Comparison of ENCODE assay signal across 17 cellular contexts in the genomic region with DNA sequence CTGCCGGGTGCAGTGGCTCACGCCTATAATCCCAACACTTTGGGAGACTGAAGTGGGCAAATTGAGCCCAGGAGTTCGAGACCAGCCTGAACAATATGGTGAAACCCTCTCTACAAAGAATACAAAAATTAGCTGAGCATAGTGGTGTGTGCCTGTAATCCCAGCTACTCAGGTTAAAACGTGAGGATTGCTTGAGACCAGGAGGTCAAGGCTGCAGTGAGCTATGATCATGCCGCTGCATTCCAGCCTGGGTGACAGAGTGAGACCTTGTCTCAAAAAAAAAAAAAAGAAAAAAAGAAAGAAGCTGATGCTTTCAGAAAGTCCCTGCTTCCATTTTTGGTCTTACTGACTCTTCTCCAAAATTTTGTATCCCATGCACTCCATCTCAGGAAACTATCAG. TPM values are rescaled to one million over a fixed set of nuclear protein-coding genes. Genes with fewer than 3 reads are reported as not detected.
DNase-seq lines count a peak whose midpoint lies in the region; ATAC-seq, FAIRE-seq and TF ChIP-seq lines count a peak whose summit lies in the region.
"Had no signal": no experiment of that assay in that cellular context is flagged by ENCODE, and none has a peak within 500 bp of the region (broad histone marks: within the 10 kb centered on the region; RNA-seq: fewer than 3 reads in every experiment).

No MANE protein-coding gene starts in this region.

- H3K27ac Mint-ChIP-seq in activated CD4-positive, alpha-beta T cell treated with anti-CD3 and anti-CD28 coated beads, Interleukin-2, amount 10 ng/mL, durations not matched to agents 24 days and 14 days, result peak overlapping the region; percentile 34
- peak overlapping the region; percentile 29 to 60 for H3K27ac Mint-ChIP-seq in effector memory CD8-positive, alpha-beta T cell
- H3K27ac Mint-ChIP-seq in stimulated activated memory B cell treated with anti-CD40 and anti-IgM and Interleukin-4, amounts not matched to agents 10 μg/mL and 1 μg/mL and 100 μg/mL, for 72 hours, result peak overlapping the region; percentile 51
- H3K27ac Mint-ChIP-seq: CD4-positive, alpha-beta T cell; H9 had no signal

- TF ChIP-seq RAD21 in HepG2 (CRISPR knock-in tag; IDR thresholded peaks at IDR 0.05), result no peak

- no peak for FAIRE-seq in HepG2 (lab: Jason Lieb, UNC)
- FAIRE-seq: GM18507 had no signal

- DNase-seq in activated CD4-positive, alpha-beta T cell treated with anti-CD3 and anti-CD28 coated beads, Interleukin-2, amount 10 ng/mL, durations not matched to agents 24 days and 14 days, result no peak
- no peak for DNase-seq in activated CD4-positive, alpha-beta T cell treated with anti-CD3 and anti-CD28 coated beads, Interleukin-2, amount 50 U/mL, for 48 hours
- DNase-seq in HepG2 (ENCODE audit: low spot score) (peak; percentile 8), right lobe of liver (no peak), AG08396 (ENCODE audit: low spot score) (no peak), MG63 (no peak)
- no peak for DNase-seq in effector memory CD8-positive, alpha-beta T cell
- DNase-seq: AML-193; Calu3; CD4-positive, alpha-beta T cell; DMS 273 treated with DMSO at 0.1 percent for 48 hours; GOT3; H9 had no signal

- H4K20me1 ChIP-seq in HepG2 (ENCODE audit: insufficient read depth, low read length), result no peaks in the 10 kb centered on the region

- in situ Hi-C loops in HepG2 (cut with HindIII; ENCODE audit: extremely low pct_ligation_motif_present, low pct_unique_long_range_greater_than_20kb), result no loop called here

- H3K27me3 ChIP-seq in HepG2 (ENCODE audit: control insufficient read depth in 1 of 2, insufficient read depth in 2 of 2, low read length in 2 of 2), result no peaks in the 10 kb centered on the region
- H3K27me3 ChIP-seq in right lobe of liver, result no peaks in the 10 kb centered on the region
- no peaks in the 10 kb centered on the region for H3K27me3 ChIP-seq in MG63
- H3K27me3 ChIP-seq: BLaER1 had no signal

- no TSS peak for BruUV-seq in HepG2 (replicated peaks; lab: Mats Ljungman, UMichigan)

- H3K4me2 ChIP-seq in HepG2 (ENCODE audit: low read depth, low read length), result no peak overlapping the region
- H3K4me2 ChIP-seq: BLaER1 had no signal

- TF ChIP-seq CTCF in HepG2 (CRISPR knock-in tag; IDR thresholded peaks at IDR 0.05) (no peak), right lobe of liver (IDR thresholded peaks at IDR 0.05) (no peak)

- no peak overlapping the region for H3K4me3 Mint-ChIP-seq in activated CD4-positive, alpha-beta T cell treated with anti-CD3 and anti-CD28 coated beads, Interleukin-2, amount 10 ng/mL, durations not matched to agents 24 days and 14 days
- no peak overlapping the region for H3K4me3 Mint-ChIP-seq in effector memory CD8-positive, alpha-beta T cell
- H3K4me3 Mint-ChIP-seq in stimulated activated memory B cell treated with anti-CD40 and anti-IgM and Interleukin-4, amounts not matched to agents 10 μg/mL and 1 μg/mL and 100 μg/mL, for 72 hours, result no peak overlapping the region
- H3K4me3 Mint-ChIP-seq: CD4-positive, alpha-beta T cell; H9 had no signal

- no peaks in the 10 kb centered on the region for H3K4me1 ChIP-seq in HepG2 (ENCODE audit: insufficient read depth, low read length)
- no peaks in the 10 kb centered on the region for H3K4me1 ChIP-seq in right lobe of liver
- H3K4me1 ChIP-seq: BLaER1 had no signal

- H3K27ac ChIP-seq in HepG2 (ENCODE audit: extremely low read length, insufficient read depth, low read length), result no peak overlapping the region
- no peak overlapping the region for H3K27ac ChIP-seq in right lobe of liver
- H3K27ac ChIP-seq: 22Rv1, BLaER1 had no signal

- H3K4me3 ChIP-seq in HepG2 (replicated peaks in 1 of 3; ENCODE audit: insufficient read depth in 1 of 3, low read depth in 2 of 3, low read length in 3 of 3) (no peak overlapping the region), right lobe of liver (no peak overlapping the region), MG63 (no peak overlapping the region)
- H3K4me3 ChIP-seq: BLaER1 had no signal

- no peaks in the 10 kb centered on the region for H3K4me1 Mint-ChIP-seq in activated CD4-positive, alpha-beta T cell treated with anti-CD3 and anti-CD28 coated beads, Interleukin-2, amount 10 ng/mL, durations not matched to agents 24 days and 14 days
- H3K4me1 Mint-ChIP-seq in effector memory CD8-positive, alpha-beta T cell (ENCODE audit: low read depth in 2 of 2), result no peaks in the 10 kb centered on the region
- H3K4me1 Mint-ChIP-seq in stimulated activated memory B cell treated with anti-CD40 and anti-IgM and Interleukin-4, amounts not matched to agents 10 μg/mL and 1 μg/mL and 100 μg/mL, for 72 hours, result no peaks in the 10 kb centered on the region
- H3K4me1 Mint-ChIP-seq: H9 had no signal

- no peaks in the 10 kb centered on the region for H3K79me2 ChIP-seq in HepG2 (ENCODE audit: insufficient read depth, low read length)

- peaks cover 47% of the 10 kb centered on the region for H3K36me3 Mint-ChIP-seq in activated CD4-positive, alpha-beta T cell treated with anti-CD3 and anti-CD28 coated beads, Interleukin-2, amount 10 ng/mL, durations not matched to agents 24 days and 14 days (ENCODE audit: low read depth)
- peaks cover 81% of the 10 kb centered on the region for H3K36me3 Mint-ChIP-seq in effector memory CD8-positive, alpha-beta T cell (ENCODE audit: insufficient read depth)
- peaks cover 28% of the 10 kb centered on the region for H3K36me3 Mint-ChIP-seq in stimulated activated memory B cell treated with anti-CD40 and anti-IgM and Interleukin-4, amounts not matched to agents 10 μg/mL and 1 μg/mL and 100 μg/mL, for 72 hours

- no peak overlapping the region for H2AFZ ChIP-seq in HepG2 (ENCODE audit: low read length)

- no peaks in the 10 kb centered on the region for H3K27me3 Mint-ChIP-seq in activated CD4-positive, alpha-beta T cell treated with anti-CD3 and anti-CD28 coated beads, Interleukin-2, amount 10 ng/mL, durations not matched to agents 24 days and 14 days
- no peaks in the 10 kb centered on the region for H3K27me3 Mint-ChIP-seq in effector memory CD8-positive, alpha-beta T cell
- no peaks in the 10 kb centered on the region for H3K27me3 Mint-ChIP-seq in stimulated activated memory B cell treated with anti-CD40 and anti-IgM and Interleukin-4, amounts not matched to agents 10 μg/mL and 1 μg/mL and 100 μg/mL, for 72 hours
- H3K27me3 Mint-ChIP-seq: CD4-positive, alpha-beta T cell had no signal

- POLR2A ChIA-PET in HepG2 (lab: Yijun Ruan, JAX), result no interaction called here

- TF ChIP-seq EP300 in HepG2 (IDR thresholded peaks at IDR 0.05; ENCODE audit: low read depth in 2 of 2, low read length in 2 of 2), result no peak
- no peak for TF ChIP-seq EP300 in HepG2 (CRISPR knock-in tag; IDR thresholded peaks at IDR 0.05; ENCODE audit: borderline replicate concordance)

- intact Hi-C loops in activated CD4-positive, alpha-beta T cell treated with anti-CD3 and anti-CD28 coated beads, Interleukin-2, amount 10 ng/mL, durations not matched to agents 24 days and 14 days (cut with micrococcal nuclease), result no loop called here
- intact Hi-C loops in HepG2 (cut with micrococcal nuclease; ENCODE audit: unreplicated experiment), result no loop called here
- intact Hi-C loops in right lobe of liver (cut with DNase I), result no loop called here

- H3K9me3 Mint-ChIP-seq in activated CD4-positive, alpha-beta T cell treated with anti-CD3 and anti-CD28 coated beads, Interleukin-2, amount 10 ng/mL, durations not matched to agents 24 days and 14 days, result no peaks in the 10 kb centered on the region
- H3K9me3 Mint-ChIP-seq in effector memory CD8-positive, alpha-beta T cell, result no peaks in the 10 kb centered on the region
- no peaks in the 10 kb centered on the region for H3K9me3 Mint-ChIP-seq in stimulated activated memory B cell treated with anti-CD40 and anti-IgM and Interleukin-4, amounts not matched to agents 10 μg/mL and 1 μg/mL and 100 μg/mL, for 72 hours
- H3K9me3 Mint-ChIP-seq: CD4-positive, alpha-beta T cell; H9 had no signal

- WGBS in HepG2 (ENCODE audit: low lambda C conversion rate), result 73% methylated on average over 5 of the region's 5 CpGs
- 85% methylated on average over 4 of the region's 5 CpGs for WGBS in right lobe of liver (ENCODE audit: insufficient coverage, low coverage, low lambda C conversion rate, missing lambda C conversion rate)

- CTCF ChIA-PET in HepG2 (lab: Yijun Ruan, JAX; ENCODE audit: low intra/inter-chr PET ratio, low total read pairs), result no interaction called here

- H3K9me3 ChIP-seq in HepG2 (ENCODE audit: low read length) (no peaks in the 10 kb centered on the region), right lobe of liver (no peaks in the 10 kb centered on the region), MG63 (no peaks in the 10 kb centered on the region)
- H3K9me3 ChIP-seq: BLaER1 had no signal

- no peak overlapping the region for H3K9ac ChIP-seq in HepG2 (ENCODE audit: insufficient read depth, low read depth, low read length)
- H3K9ac ChIP-seq: BLaER1 had no signal

- H3K36me3 ChIP-seq in HepG2 (replicated peaks in 1 of 2; ENCODE audit: control insufficient read depth in 1 of 2, insufficient read depth in 2 of 2, low read length in 2 of 2) (peaks cover 7 to 64% of the 10 kb centered on the region in 2 experiments), right lobe of liver (peaks cover 0 to 68% (median 10%) of the 10 kb centered on the region in 4 donors), MG63 (peaks cover 92% of the 10 kb centered on the region)

- TF ChIP-seq POLR2A in HepG2 (IDR thresholded peaks at IDR 0.05; ENCODE audit: insufficient read depth in 1 of 2, low read depth in 2 of 2, low read length in 2 of 2), result no peak
- TF ChIP-seq POLR2A in right lobe of liver (IDR thresholded peaks at IDR 0.05), result no peak

- ATAC-seq in HepG2, result peak; percentile 61
- no peak for ATAC-seq in right lobe of liver
- no peak for ATAC-seq in effector memory CD8-positive, alpha-beta T cell (replicated peaks)
- ATAC-seq in stimulated activated memory B cell treated with anti-CD40 and anti-IgM and Interleukin-4, amounts not matched to agents 10 μg/mL and 1 μg/mL and 100 μg/mL, for 72 hours, result no peak

RNA-seq across cellular contexts. Expression of a gene that starts 31.3 kb away (rescaled TPM):
- 31.7 and 35.9 TPM in 2 replicates for total RNA-seq in activated CD4-positive, alpha-beta T cell treated with anti-CD3 and anti-CD28 coated beads, Interleukin-2, amount 10 ng/mL, durations not matched to agents 24 days and 14 days
- total RNA-seq in HepG2 (2016; rRNA removed; fragmentation: Illumina TruSeq; extraction: Trizol) (25.5 and 25.6 TPM in 2 replicates), right lobe of liver (10 to 100 TPM in 5 of 6 experiments, 1 to 10 TPM in 1; 9.6 to 13.5 (median 13.3) TPM)
- 3.6 and 4.5 TPM in 2 replicates for total RNA-seq in HepG2 (2016; cell fraction: cytosol; rRNA removed; fragmentation: Illumina TruSeq; extraction: Trizol; ENCODE audit: low read depth)
- total RNA-seq in HepG2 (2016; cell fraction: insoluble cytoplasmic fraction; rRNA removed; fragmentation: Illumina TruSeq; extraction: Trizol), result 24.0 and 25.0 TPM in 2 replicates
- 8.1 and 9.1 TPM in 2 replicates for total RNA-seq in HepG2 (2016; cell fraction: membrane; rRNA removed; fragmentation: Illumina TruSeq; extraction: Trizol)
- 39.1 TPM in 2 replicates for total RNA-seq in HepG2 (2016; cell fraction: nucleus; rRNA removed; fragmentation: Illumina TruSeq; extraction: Trizol)
- polyA plus RNA-seq in HepG2 (2011; rRNA removed), result 20.8 and 26.0 TPM in 2 replicates
- polyA plus RNA-seq in HepG2 (2011; cell fraction: cytosol; rRNA removed), result 11.3 and 14.4 TPM in 2 replicates
- polyA plus RNA-seq in HepG2 (2011; cell fraction: nucleus; rRNA removed), result 28.8 and 32.5 TPM in 2 replicates
- 17.5 and 20.8 TPM in 2 replicates for polyA plus RNA-seq in HepG2 (2012)
- 2.1 and 2.3 TPM in 2 replicates for polyA plus RNA-seq in HepG2 (2016; cell fraction: cytosol; fragmentation: Illumina TruSeq; extraction: Trizol; ENCODE audit: low read depth)
- polyA plus RNA-seq in HepG2 (2016; cell fraction: insoluble cytoplasmic fraction; fragmentation: Illumina TruSeq; extraction: Trizol; ENCODE audit: low read depth), result 25.8 and 27.1 TPM in 2 replicates
- 4.4 and 4.9 TPM in 2 replicates for polyA plus RNA-seq in HepG2 (2016; cell fraction: membrane; fragmentation: Illumina TruSeq; extraction: Trizol; ENCODE audit: low read depth)
- polyA plus RNA-seq in HepG2 (2016; cell fraction: nucleus; fragmentation: Illumina TruSeq; extraction: Trizol; ENCODE audit: insufficient read depth, low read depth), result 32.4 and 33.8 TPM in 2 replicates
- 8.8 and 12.1 TPM in 2 replicates for polyA minus RNA-seq in HepG2 (2011; rRNA and poly(A)+ RNA removed; ENCODE audit: low replicate concordance)
- polyA minus RNA-seq in HepG2 (2011; cell fraction: cytosol; rRNA and poly(A)+ RNA removed), result 14.5 and 18.6 TPM in 2 replicates
- polyA minus RNA-seq in HepG2 (2011; cell fraction: nucleus; rRNA and poly(A)+ RNA removed), result 72.5 and 83.2 TPM in 2 replicates
- 132 and 172 TPM in 2 replicates for total RNA-seq in MG63 (2014; rRNA removed; shearing (Covaris generic); ENCODE audit: low replicate concordance)

RNA-seq across cellular contexts. Expression of a gene that starts 56.8 kb away (rescaled TPM):
- total RNA-seq in activated CD4-positive, alpha-beta T cell treated with anti-CD3 and anti-CD28 coated beads, Interleukin-2, amount 10 ng/mL, durations not matched to agents 24 days and 14 days, result 106 TPM in 2 replicates
- 46.4 and 53.8 TPM in 2 replicates for total RNA-seq in HepG2 (2016; rRNA removed; fragmentation: Illumina TruSeq; extraction: Trizol)
- 6.3 and 7.4 TPM in 2 replicates for total RNA-seq in HepG2 (2016; cell fraction: cytosol; rRNA removed; fragmentation: Illumina TruSeq; extraction: Trizol; ENCODE audit: low read depth)
- 50.2 and 53.9 TPM in 2 replicates for total RNA-seq in HepG2 (2016; cell fraction: insoluble cytoplasmic fraction; rRNA removed; fragmentation: Illumina TruSeq; extraction: Trizol)
- 13.7 and 15.7 TPM in 2 replicates for total RNA-seq in HepG2 (2016; cell fraction: membrane; rRNA removed; fragmentation: Illumina TruSeq; extraction: Trizol)
- total RNA-seq in HepG2 (2016; cell fraction: nucleus; rRNA removed; fragmentation: Illumina TruSeq; extraction: Trizol), result 47.1 and 48.0 TPM in 2 replicates
- 9.6 and 12.6 TPM in 2 replicates for polyA plus RNA-seq in HepG2 (2011; rRNA removed)
- 3.4 and 5.6 TPM in 2 replicates for polyA plus RNA-seq in HepG2 (2011; cell fraction: cytosol; rRNA removed)
- polyA plus RNA-seq in HepG2 (2011; cell fraction: nucleus; rRNA removed), result 8.4 and 9.1 TPM in 2 replicates
- polyA plus RNA-seq in HepG2 (2012), result 29.2 and 39.0 TPM in 2 replicates
- 4.6 and 4.9 TPM in 2 replicates for polyA plus RNA-seq in HepG2 (2016; cell fraction: cytosol; fragmentation: Illumina TruSeq; extraction: Trizol; ENCODE audit: low read depth)
- polyA plus RNA-seq in HepG2 (2016; cell fraction: insoluble cytoplasmic fraction; fragmentation: Illumina TruSeq; extraction: Trizol; ENCODE audit: low read depth), result 71.0 and 75.7 TPM in 2 replicates
- 9.5 TPM in 2 replicates for polyA plus RNA-seq in HepG2 (2016; cell fraction: membrane; fragmentation: Illumina TruSeq; extraction: Trizol; ENCODE audit: low read depth)
- 52.5 and 57.6 TPM in 2 replicates for polyA plus RNA-seq in HepG2 (2016; cell fraction: nucleus; fragmentation: Illumina TruSeq; extraction: Trizol; ENCODE audit: insufficient read depth, low read depth)
- 4.7 and 19.9 TPM in 2 replicates for polyA minus RNA-seq in HepG2 (2011; rRNA and poly(A)+ RNA removed; ENCODE audit: low replicate concordance)
- 10.2 and 13.1 TPM in 2 replicates for polyA minus RNA-seq in HepG2 (2011; cell fraction: cytosol; rRNA and poly(A)+ RNA removed)
- polyA minus RNA-seq in HepG2 (2011; cell fraction: nucleus; rRNA and poly(A)+ RNA removed), result 46.7 and 47.2 TPM in 2 replicates
- total RNA-seq in right lobe of liver, result 10 to 100 TPM in 5 of 6 experiments, 1 to 10 TPM in 1; 8.4 to 19.0 (median 12.0) TPM
- 347 and 505 TPM in 2 replicates for total RNA-seq in MG63 (2014; rRNA removed; shearing (Covaris generic); ENCODE audit: low replicate concordance)
